8 cellular contexts compared by ENCODE assay signal in genomic region chr9:33159760-33160127, GRCh38. TPM values are rescaled to one million over a fixed set of nuclear protein-coding genes. Genes with fewer than 3 reads are reported as not detected.
DNase-seq lines count a peak whose midpoint lies in the region; ATAC-seq and TF ChIP-seq lines count a peak whose summit lies in the region.

No MANE protein-coding gene starts in this region.

- peak overlapping the region; percentile 67 for H3K27ac ChIP-seq in BLaER1

- H3K36me3 ChIP-seq in BLaER1: peaks cover 12% of the 10 kb centered on the region; the same call in 1 of the 2 replicates

- ATAC-seq in GM21515 (IDR thresholded peaks at IDR 0.05; ENCODE audit: unreplicated experiment): peak; percentile 26

- H3K9me3 ChIP-seq in BLaER1: peaks cover 9% of the 10 kb centered on the region; the same call in 1 of the 2 replicates

- no peaks in the 10 kb centered on the region for H3K27me3 ChIP-seq in BLaER1

- H3K4me3 ChIP-seq in BLaER1: peak overlapping the region; percentile 28
- H3K4me3 ChIP-seq in fibroblast of pulmonary artery (replicated peaks; ENCODE audit: low read depth, low read length): peak overlapping the region; percentile 9

- H3K9ac ChIP-seq in BLaER1: peak overlapping the region; percentile 46; the same call in 1 of the 2 replicates

- DNase-seq in NCI-H226 (peak; percentile 62), activated T-cell treated with anti-CD3 and anti-CD28 coated beads for 48 hours (ENCODE audit: low read depth) (peak; percentile 54), fibroblast of pulmonary artery (ENCODE audit: low read depth) (peak; percentile 93), posterior vena cava (ENCODE audit: low spot score) (peak; percentile 92), NCI-H2029 treated with DMSO at 0.1 percent for 48 hours (lab: John Stamatoyannopoulos, UW) (no peak), NCI-H1417 (lab: John Stamatoyannopoulos, UW) (no peak)

- H3K4me1 ChIP-seq in BLaER1: peaks cover 89% of the 10 kb centered on the region

- peak overlapping the region; percentile 97 for H3K4me2 ChIP-seq in BLaER1

- no peak for TF ChIP-seq CTCF in fibroblast of pulmonary artery (IDR thresholded peaks at IDR 0.05; ENCODE audit: low read length, missing control alignments)

- peaks cover 63% of the 10 kb centered on the region for H4K20me1 ChIP-seq in BLaER1

- intact Hi-C loops in posterior vena cava (cut with DNase I): loop anchor here (2.0 to 10.0 kb wide), 4 partner anchors 32 to 65 kb away; no protein-coding TSS in a partner anchor

RNA-seq across cellular contexts. Expression of gene B4GALT1, which starts 7.4 kb away (rescaled TPM):
- total RNA-seq in posterior vena cava: 100 to 1,000 TPM in 1 of 2 donors, 10 to 100 TPM in 1; 76.8 to 107 TPM

Comparison
In these comparisons a context has a peak if more than half of its experiments do, and no peak if none do; other contexts are left out.
1. DNase-seq: peak in NCI-H226 (single experiment), activated T-cell treated with anti-CD3 and anti-CD28 coated beads for 48 hours (single experiment), fibroblast of pulmonary artery (single experiment) and posterior vena cava (single experiment); none in NCI-H2029 treated with DMSO at 0.1 percent for 48 hours (single experiment) and NCI-H1417 (0 of 3).